12 cellular contexts compared by ENCODE assay signal in genomic region chr9:137218212-137218753, GRCh38. TPM values are rescaled to one million over a fixed set of nuclear protein-coding genes. Genes with fewer than 3 reads are reported as not detected.
A peak's percentile ranks its signal among the peaks of the same experiment; 100 is the strongest.
DNase-seq lines count a peak whose midpoint lies in the region; TF ChIP-seq lines count a peak whose summit lies in the region.
"Had no signal": no experiment of that assay in that cellular context is flagged by ENCODE, and none has a peak within 500 bp of the region (broad histone marks: within the 10 kb centered on the region; RNA-seq: fewer than 3 reads in every experiment).

No MANE protein-coding gene starts in this region.

- H3K4me3 ChIP-seq in BLaER1 (no peak overlapping the region), adipocyte (ENCODE audit: low read length) (no peak overlapping the region), mucosa of stomach (ENCODE audit: low read length) (peak overlapping the region; percentile 71)

- H3K9me3 ChIP-seq in BLaER1, result no peaks in the 10 kb centered on the region
- H3K9me3 ChIP-seq in adipocyte (ENCODE audit: control insufficient read depth, low read length), result no peaks in the 10 kb centered on the region
- H3K9me3 ChIP-seq in mucosa of stomach (ENCODE audit: control insufficient read depth, low read length), result no peaks in the 10 kb centered on the region

- no peaks in the 10 kb centered on the region for H3K27me3 ChIP-seq in BLaER1
- no peaks in the 10 kb centered on the region for H3K27me3 ChIP-seq in adipocyte (replicated peaks; ENCODE audit: control insufficient read depth, insufficient read depth, low read length)
- no peaks in the 10 kb centered on the region for H3K27me3 ChIP-seq in mucosa of stomach (ENCODE audit: control insufficient read depth, insufficient read depth, low read length)

- H3K27ac Mint-ChIP-seq in CD14-positive monocyte, result no peak overlapping the region
- H3K27ac Mint-ChIP-seq: activated naive CD8-positive, alpha-beta T cell treated with anti-CD3 and anti-CD28 coated beads, Interleukin-2, amount 10 ng/mL, durations not matched to agents 7 days and 5 days; IgD-negative memory B cell had no signal

- peaks cover 3 to 22% (median 14%) of the 10 kb centered on the region in 3 donors for H3K27me3 Mint-ChIP-seq in CD14-positive monocyte (ENCODE audit: low read depth in 3 of 3)
- H3K27me3 Mint-ChIP-seq: activated naive CD8-positive, alpha-beta T cell treated with anti-CD3 and anti-CD28 coated beads, Interleukin-2, amount 10 ng/mL, durations not matched to agents 7 days and 5 days had no signal

- H3K4me1 Mint-ChIP-seq in CD14-positive monocyte, result peaks cover 10% of the 10 kb centered on the region
- H3K4me1 Mint-ChIP-seq: IgD-negative memory B cell had no signal

- no peaks in the 10 kb centered on the region for H3K9me3 Mint-ChIP-seq in CD14-positive monocyte
- H3K9me3 Mint-ChIP-seq: activated naive CD8-positive, alpha-beta T cell treated with anti-CD3 and anti-CD28 coated beads, Interleukin-2, amount 10 ng/mL, durations not matched to agents 7 days and 5 days; IgD-negative memory B cell had no signal

- H3K36me3 ChIP-seq in BLaER1 (peaks cover 63% of the 10 kb centered on the region), adipocyte (ENCODE audit: control insufficient read depth, insufficient read depth, low read length, severe bottlenecking) (peaks cover 9% of the 10 kb centered on the region), mucosa of stomach (ENCODE audit: control insufficient read depth, insufficient read depth, low read length) (no peaks in the 10 kb centered on the region)

- H3K4me2 ChIP-seq in BLaER1, result peak overlapping the region; percentile 64; the same call in 1 of the 2 replicates

- no peak for DNase-seq in adipocyte (ENCODE audit: low read depth)
- no peak for DNase-seq in CD14-positive monocyte (ENCODE audit: low spot score)
- DNase-seq in activated effector memory CD4-positive, alpha-beta T cell treated with anti-CD3 and anti-CD28 coated beads, Interleukin-2, amount 50 U/mL, for 16 hours, result no peak
- no peak for DNase-seq in epidermal melanocyte (ENCODE audit: insufficient read length, low spot score)
- DNase-seq: activated CD4-positive, CD25-positive, alpha-beta regulatory T cell treated with anti-CD3 and anti-CD28 coated beads, Interleukin-2, amount 50 U/mL, for 72 hours; activated naive CD8-positive, alpha-beta T cell treated with anti-CD3 and anti-CD28 coated beads, Interleukin-2, amount 10 ng/mL, durations not matched to agents 7 days and 5 days; NCI-H1417; NCI-H446 treated with DMSO at 0.1 percent for 48 hours; stimulated activated CD4-positive, alpha-beta T cell treated with anti-CD3 and anti-CD28 coated beads, Interleukin-1b, Interleukin-23, amount 100 ng/mL, for 48 hours had no signal

- 0 out of 2 replicates have a peak overlapping the region, but pooled peaks have one; percentile 63 for H3K27ac ChIP-seq in BLaER1

- intact Hi-C loops in CD14-positive monocyte (cut with micrococcal nuclease), result no loop called here

- H3K4me3 Mint-ChIP-seq in CD14-positive monocyte, result no peak overlapping the region
- H3K4me3 Mint-ChIP-seq: activated naive CD8-positive, alpha-beta T cell treated with anti-CD3 and anti-CD28 coated beads, Interleukin-2, amount 10 ng/mL, durations not matched to agents 7 days and 5 days; IgD-negative memory B cell had no signal

- peaks cover 33% of the 10 kb centered on the region for H3K4me1 ChIP-seq in BLaER1
- H3K4me1 ChIP-seq in adipocyte (ENCODE audit: control insufficient read depth, insufficient read depth, low read length), result peaks cover 28% of the 10 kb centered on the region
- peaks cover 36% of the 10 kb centered on the region for H3K4me1 ChIP-seq in mucosa of stomach (ENCODE audit: control insufficient read depth, insufficient read depth, low read length)

- H3K9ac ChIP-seq in BLaER1 (no peak overlapping the region), adipocyte (ENCODE audit: low read length) (peak overlapping the region; percentile 51), mucosa of stomach (ENCODE audit: low read length) (peak overlapping the region; percentile 79)

- peaks cover 13 to 24% of the 10 kb centered on the region in 2 donors for H3K36me3 Mint-ChIP-seq in CD14-positive monocyte
- H3K36me3 Mint-ChIP-seq: activated naive CD8-positive, alpha-beta T cell treated with anti-CD3 and anti-CD28 coated beads, Interleukin-2, amount 10 ng/mL, durations not matched to agents 7 days and 5 days; IgD-negative memory B cell had no signal

- H4K20me1 ChIP-seq in BLaER1, result peaks cover 8% of the 10 kb centered on the region; the same call in 1 of the 2 replicates

- no peak for TF ChIP-seq CTCF in CD14-positive monocyte (IDR thresholded peaks at IDR 0.05)

RNA-seq across cellular contexts. Expression of gene RNF208, which starts 3.8 kb away (rescaled TPM):
- polyA plus RNA-seq in CD14-positive monocyte, result not detected
- polyA plus RNA-seq: IgD-negative memory B cell had no signal

RNA-seq across cellular contexts. Expression of gene CYSRT1, which starts 6.7 kb away (rescaled TPM):
- polyA plus RNA-seq in CD14-positive monocyte, result not detected
- polyA plus RNA-seq: IgD-negative memory B cell had no signal

RNA-seq across cellular contexts. Expression of gene RNF224, which starts 9.0 kb away (rescaled TPM):
- not detected for polyA plus RNA-seq in CD14-positive monocyte
- polyA plus RNA-seq: IgD-negative memory B cell had no signal

RNA-seq across cellular contexts. Expression of gene SLC34A3, which starts 12.4 kb away (rescaled TPM):
- polyA plus RNA-seq in CD14-positive monocyte, result not detected
- polyA plus RNA-seq: IgD-negative memory B cell had no signal

RNA-seq across cellular contexts. Expression of gene NDOR1, which starts 12.8 kb away (rescaled TPM):
- 1 to 10 TPM; 4.4 to 5.2 TPM for polyA plus RNA-seq in CD14-positive monocyte
